In the genomic region with DNA sequence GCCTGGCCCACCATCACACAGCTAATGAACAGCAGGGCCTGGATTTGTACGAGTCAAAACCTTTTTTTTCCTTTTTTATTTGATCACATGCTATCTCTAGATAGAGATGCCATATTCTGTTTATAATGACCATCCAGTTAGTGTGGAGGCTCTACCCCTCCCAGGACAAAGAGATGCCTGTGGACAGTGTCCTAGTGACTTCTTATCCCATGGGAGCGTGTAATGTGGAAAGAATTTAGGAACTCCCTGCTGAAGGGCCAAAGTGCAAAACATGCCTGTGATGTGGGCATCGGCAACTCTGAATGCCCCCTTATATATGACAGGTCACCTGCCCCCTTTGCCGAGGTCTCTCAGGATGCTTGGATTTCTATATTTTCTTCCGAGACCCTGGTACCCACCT, we compare ENCODE assay signal across 23 cellular contexts.
DNase-seq lines count a peak whose midpoint lies in the region.
"Had no signal": no experiment of that assay in that cellular context is flagged by ENCODE, and none has a peak within 500 bp of the region (broad histone marks: within the 10 kb centered on the region; RNA-seq: fewer than 3 reads in every experiment).

No MANE protein-coding gene starts in this region.

- H3K4me1 ChIP-seq in endocrine pancreas (ENCODE audit: control insufficient read depth, insufficient read depth, low read length): no peaks in the 10 kb centered on the region
- H3K4me1 ChIP-seq: A549 had no signal

- H3K9me3 ChIP-seq in endocrine pancreas (ENCODE audit: control insufficient read depth, low read length): no peaks in the 10 kb centered on the region
- H3K9me3 ChIP-seq: A549; BLaER1 treated with 17β-estradiol and CSF1 and Interleukin-3, amounts not matched to agents 10 nM and 100 nM had no signal

- in situ Hi-C loops in SK-MEL-5 (cut with HindIII; ENCODE audit: low pct_unique_long_range_greater_than_20kb, low sequenced_read_pairs): no loop called here

- H3K9ac ChIP-seq in endocrine pancreas (ENCODE audit: control insufficient read depth, insufficient read depth, low read length): peak overlapping the region; percentile 19
- H3K9ac ChIP-seq: BLaER1 treated with 17β-estradiol and CSF1 and Interleukin-3, amounts not matched to agents 10 nM and 100 nM had no signal

- peak; percentile 20 for DNase-seq in COLO829 (ENCODE audit: low spot score)
- peak; percentile 15 for DNase-seq in SK-MEL-5 (ENCODE audit: low read depth, low spot score)
- DNase-seq in mesenteric fat pad (ENCODE audit: low spot score): peak; percentile 6
- no peak for DNase-seq in epidermal melanocyte (ENCODE audit: insufficient read length, low spot score)
- DNase-seq in A172 (ENCODE audit: low spot score): no peak
- no peak for DNase-seq in NCI-H1694 treated with DMSO at 0.1 percent for 48 hours (lab: John Stamatoyannopoulos, UW)
- no peak for DNase-seq in Kasumi-1 (lab: John Stamatoyannopoulos, UW)
- DNase-seq: 8988T; AML-193; CD4-positive, alpha-beta T cell; CD8-positive, alpha-beta T cell; COR-L47; DMS 273 treated with DMSO at 0.1 percent for 48 hours; DMS153; DMS53; DMS79; DND-41; EL; GDM1 had no signal

- H3K4me3 ChIP-seq in endocrine pancreas (ENCODE audit: control insufficient read depth, insufficient read depth, low read length): no peak overlapping the region
- H3K4me3 ChIP-seq: A549; BLaER1 treated with 17β-estradiol and CSF1 and Interleukin-3, amounts not matched to agents 10 nM and 100 nM; GM12878 had no signal

- H3K27me3 ChIP-seq in endocrine pancreas (ENCODE audit: control insufficient read depth, insufficient read depth, low read length): peaks cover 8% of the 10 kb centered on the region
- H3K27me3 ChIP-seq: BLaER1 treated with 17β-estradiol and CSF1 and Interleukin-3, amounts not matched to agents 10 nM and 100 nM had no signal

- no peaks in the 10 kb centered on the region for H3K36me3 ChIP-seq in endocrine pancreas (ENCODE audit: control insufficient read depth, insufficient read depth, low read length)
- H3K36me3 ChIP-seq: BLaER1 treated with 17β-estradiol and CSF1 and Interleukin-3, amounts not matched to agents 10 nM and 100 nM had no signal

Comparison
In these comparisons a context has a peak if more than half of its experiments do, and no peak if none do; other contexts are left out.
1. DNase-seq: peak in COLO829 (single experiment), SK-MEL-5 (single experiment) and mesenteric fat pad (single experiment); none in epidermal melanocyte (single experiment), A172 (single experiment), NCI-H1694 treated with DMSO at 0.1 percent for 48 hours (single experiment) and Kasumi-1 (0 of 2).